ENCODE assay signal across 33 cellular contexts in genomic region chr10:113689057-113689456, GRCh38. TPM values are rescaled to one million over a fixed set of nuclear protein-coding genes. Genes with fewer than 3 reads are reported as not detected.
DNase-seq lines count a peak whose midpoint lies in the region; ATAC-seq, FAIRE-seq and TF ChIP-seq lines count a peak whose summit lies in the region.
"Had no signal": no experiment of that assay in that cellular context is flagged by ENCODE, and none has a peak within 500 bp of the region (broad histone marks: within the 10 kb centered on the region; RNA-seq: fewer than 3 reads in every experiment).

No MANE protein-coding gene starts in this region.

- peaks cover 64% of the 10 kb centered on the region for H3K36me3 Mint-ChIP-seq in activated naive CD4-positive, alpha-beta T cell treated with anti-CD3 and anti-CD28 coated beads, Interleukin-2, amount 50 U/mL, for 24 hours
- peaks cover 92% of the 10 kb centered on the region for H3K36me3 Mint-ChIP-seq in activated naive CD8-positive, alpha-beta T cell treated with anti-CD3 and anti-CD28 coated beads for 36 hours
- peaks cover 94% of the 10 kb centered on the region for H3K36me3 Mint-ChIP-seq in stimulated activated memory B cell treated with anti-CD40 and anti-IgM and Interleukin-4, amounts not matched to agents 10 μg/mL and 1 μg/mL and 100 μg/mL, for 72 hours

- peak; percentile 64 for FAIRE-seq in small intestine (lab: Jason Lieb, UNC)
- FAIRE-seq: D721Med had no signal

- no peak overlapping the region for H2AFZ ChIP-seq in Loucy (ENCODE audit: low read length)
- H2AFZ ChIP-seq: hepatocyte had no signal

- no peaks in the 10 kb centered on the region for H3K4me1 ChIP-seq in Loucy (ENCODE audit: insufficient read depth, low read length, poor library complexity, severe bottlenecking)
- H3K4me1 ChIP-seq in small intestine (ENCODE audit: control insufficient read depth in 2 of 2, insufficient read depth in 1 of 2, low read depth in 1 of 2, low read length in 1 of 2) = peaks cover 0 to 9% of the 10 kb centered on the region in 2 donors
- H3K4me1 ChIP-seq: adrenal gland, esophagus squamous epithelium, left ventricle myocardium inferior, tibial nerve had no signal

- no peak overlapping the region for H3K27ac Mint-ChIP-seq in activated naive CD4-positive, alpha-beta T cell treated with anti-CD3 and anti-CD28 coated beads, Interleukin-2, amount 50 U/mL, for 24 hours
- peak overlapping the region; percentile 14 for H3K27ac Mint-ChIP-seq in activated naive CD8-positive, alpha-beta T cell treated with anti-CD3 and anti-CD28 coated beads for 36 hours
- no peak overlapping the region for H3K27ac Mint-ChIP-seq in stimulated activated memory B cell treated with anti-CD40 and anti-IgM and Interleukin-4, amounts not matched to agents 10 μg/mL and 1 μg/mL and 100 μg/mL, for 72 hours
- H3K27ac Mint-ChIP-seq: mesothelial cell of epicardium, WTC11 had no signal

- H3K4me3 Mint-ChIP-seq in activated naive CD4-positive, alpha-beta T cell treated with anti-CD3 and anti-CD28 coated beads, Interleukin-2, amount 50 U/mL, for 24 hours = peak overlapping the region; percentile 19
- no peak overlapping the region for H3K4me3 Mint-ChIP-seq in activated naive CD8-positive, alpha-beta T cell treated with anti-CD3 and anti-CD28 coated beads for 36 hours
- H3K4me3 Mint-ChIP-seq in stimulated activated memory B cell treated with anti-CD40 and anti-IgM and Interleukin-4, amounts not matched to agents 10 μg/mL and 1 μg/mL and 100 μg/mL, for 72 hours = no peak overlapping the region
- H3K4me3 Mint-ChIP-seq: mesothelial cell of epicardium, WTC11 had no signal

- H3K9me3 ChIP-seq in Loucy (ENCODE audit: insufficient read depth, low read depth, low read length) = peaks cover 25% of the 10 kb centered on the region; the same call in 1 of the 2 replicates
- no peaks in the 10 kb centered on the region for H3K9me3 ChIP-seq in small intestine (ENCODE audit: control insufficient read depth, low read depth)

- peak overlapping the region in 1 of 2 donors; percentile 41 for H3K27ac ChIP-seq in small intestine (ENCODE audit: low read depth in 1 of 2, low read length in 1 of 2)
- H3K27ac ChIP-seq: adrenal gland, brain microvascular endothelial cell, coronary artery, esophagus squamous epithelium, gastrocnemius medialis, hepatocyte, left ventricle myocardium inferior, ovary, stomach, tibial nerve had no signal

- H3K4me2 ChIP-seq in Loucy (ENCODE audit: low read depth, low read length, poor library complexity, severe bottlenecking) = peak overlapping the region; percentile 25
- H3K4me2 ChIP-seq: hepatocyte had no signal

- TF ChIP-seq CTCF in Loucy (conservative IDR thresholded peaks at IDR 0.05; ENCODE audit: low read length) = no peak

- H3K4me3 ChIP-seq in Loucy (ENCODE audit: low read length, poor library complexity, severe bottlenecking) = no peak overlapping the region
- H3K4me3 ChIP-seq in small intestine (ENCODE audit: low read depth in 1 of 2, low read length in 2 of 2) = no peak overlapping the region
- H3K4me3 ChIP-seq: adrenal gland, coronary artery, esophagus squamous epithelium, gastrocnemius medialis, hepatocyte, left ventricle myocardium inferior, ovary, stomach, tibial nerve had no signal

- no peak for DNase-seq in activated naive CD4-positive, alpha-beta T cell treated with anti-CD3 and anti-CD28 coated beads, Interleukin-2, amount 50 U/mL, for 16 hours
- no peak for DNase-seq in activated naive CD8-positive, alpha-beta T cell treated with anti-CD3 and anti-CD28 coated beads for 36 hours
- peak; percentile 27 for DNase-seq in small intestine
- DNase-seq in left colon = no peak
- DNase-seq: adrenal gland; brain microvascular endothelial cell; C1 segment of cervical spinal cord; esophagus squamous epithelium; gastrocnemius medialis; left ventricle myocardium inferior; naive thymus-derived CD8-positive, alpha-beta T cell; NCI-H1417 treated with DMSO at 0.1 percent for 48 hours; NCI-H2107; NCI-H446; NCI-H82; ovary; right cardiac atrium; stimulated activated CD4-positive, alpha-beta T cell treated with anti-CD3 and anti-CD28 coated beads, Interleukin-4, amount 100 ng/mL, for 24 hours; stomach; T1000 had no signal

- H3K27me3 ChIP-seq in Loucy (ENCODE audit: insufficient read depth, low read length, poor library complexity, severe bottlenecking) (no peaks in the 10 kb centered on the region), small intestine (ENCODE audit: control insufficient read depth in 2 of 2, insufficient read depth in 2 of 2, low read length in 2 of 2) (no peaks in the 10 kb centered on the region)
- H3K27me3 ChIP-seq: adrenal gland, brain microvascular endothelial cell, esophagus squamous epithelium, gastrocnemius medialis, hepatocyte, ovary, stomach, tibial nerve had no signal

- H3K27me3 Mint-ChIP-seq in activated naive CD4-positive, alpha-beta T cell treated with anti-CD3 and anti-CD28 coated beads, Interleukin-2, amount 50 U/mL, for 24 hours = no peaks in the 10 kb centered on the region
- no peaks in the 10 kb centered on the region for H3K27me3 Mint-ChIP-seq in activated naive CD8-positive, alpha-beta T cell treated with anti-CD3 and anti-CD28 coated beads for 36 hours
- no peaks in the 10 kb centered on the region for H3K27me3 Mint-ChIP-seq in stimulated activated memory B cell treated with anti-CD40 and anti-IgM and Interleukin-4, amounts not matched to agents 10 μg/mL and 1 μg/mL and 100 μg/mL, for 72 hours
- H3K27me3 Mint-ChIP-seq: naive thymus-derived CD8-positive, alpha-beta T cell had no signal

- no peaks in the 10 kb centered on the region for H3K9me2 ChIP-seq in Loucy (replicated peaks; ENCODE audit: low read depth, low read length)

- no peak overlapping the region for H3K9ac ChIP-seq in Loucy (ENCODE audit: low read depth, low read length, poor library complexity, severe bottlenecking)

- peaks cover 32% of the 10 kb centered on the region for H3K9me3 Mint-ChIP-seq in activated naive CD4-positive, alpha-beta T cell treated with anti-CD3 and anti-CD28 coated beads, Interleukin-2, amount 50 U/mL, for 24 hours
- H3K9me3 Mint-ChIP-seq in activated naive CD8-positive, alpha-beta T cell treated with anti-CD3 and anti-CD28 coated beads for 36 hours = peaks cover 57% of the 10 kb centered on the region
- peaks cover 35% of the 10 kb centered on the region for H3K9me3 Mint-ChIP-seq in stimulated activated memory B cell treated with anti-CD40 and anti-IgM and Interleukin-4, amounts not matched to agents 10 μg/mL and 1 μg/mL and 100 μg/mL, for 72 hours

- H4K20me1 ChIP-seq in Loucy (ENCODE audit: insufficient read depth, low read length, poor library complexity, severe bottlenecking) = no peaks in the 10 kb centered on the region

- peaks cover 92% of the 10 kb centered on the region for H3K79me2 ChIP-seq in Loucy (ENCODE audit: insufficient read depth, low read length)

- H3F3A ChIP-seq in Loucy (ENCODE audit: low read depth) = no peaks in the 10 kb centered on the region

- ATAC-seq in left colon (no peak), GM21526 (IDR thresholded peaks at IDR 0.05; ENCODE audit: low FRiP score, unreplicated experiment) (no peak)
- ATAC-seq in stimulated activated memory B cell treated with anti-CD40 and anti-IgM and Interleukin-4, amounts not matched to agents 10 μg/mL and 1 μg/mL and 100 μg/mL, for 72 hours = no peak
- ATAC-seq: gastrocnemius medialis; naive thymus-derived CD8-positive, alpha-beta T cell; right cardiac atrium; SK-N-SH treated with all-trans-retinoic acid at 6 μM for 48 hours; WTC11 had no signal

- intact Hi-C loops in left colon (cut with DNase I, micrococcal nuclease) = no loop called here

- WGBS in small intestine, 3 donors = 50 to 78% (median 71%) methylated on average over 1 of the region's 1 CpG

- H3K4me1 Mint-ChIP-seq in activated naive CD4-positive, alpha-beta T cell treated with anti-CD3 and anti-CD28 coated beads, Interleukin-2, amount 50 U/mL, for 24 hours = peaks cover 37% of the 10 kb centered on the region
- peaks cover 33% of the 10 kb centered on the region for H3K4me1 Mint-ChIP-seq in activated naive CD8-positive, alpha-beta T cell treated with anti-CD3 and anti-CD28 coated beads for 36 hours
- H3K4me1 Mint-ChIP-seq in stimulated activated memory B cell treated with anti-CD40 and anti-IgM and Interleukin-4, amounts not matched to agents 10 μg/mL and 1 μg/mL and 100 μg/mL, for 72 hours = peaks cover 41% of the 10 kb centered on the region
- H3K4me1 Mint-ChIP-seq: mesothelial cell of epicardium had no signal

- peaks cover 31% of the 10 kb centered on the region for H3K36me3 ChIP-seq in Loucy (ENCODE audit: insufficient read depth, low read length)
- H3K36me3 ChIP-seq in small intestine (ENCODE audit: control insufficient read depth in 2 of 2, insufficient read depth in 2 of 2, low read length in 2 of 2) = peaks cover 3 to 5% of the 10 kb centered on the region in 2 donors
- H3K36me3 ChIP-seq: adrenal gland, ovary had no signal

RNA-seq across cellular contexts. Expression of gene CASP7, which starts 9.3 kb away (rescaled TPM):
- total RNA-seq in activated naive CD8-positive, alpha-beta T cell treated with anti-CD3 and anti-CD28 coated beads for 36 hours = 10 to 100 TPM; 37.1 to 38.6 TPM
- 100 to 1,000 TPM in 1 of 3 donors, 10 to 100 TPM in 2; 50.2 to 139 (median 99.4) TPM for polyA plus RNA-seq in small intestine
- 100 to 1,000 TPM; 177 to 205 TPM for total RNA-seq in left colon

RNA-seq across cellular contexts. Expression of gene NRAP, which starts 25.2 kb away (rescaled TPM):
- not detected for total RNA-seq in activated naive CD8-positive, alpha-beta T cell treated with anti-CD3 and anti-CD28 coated beads for 36 hours
- polyA plus RNA-seq in small intestine = 1 to 10 TPM in 1 of 3 donors, under 1 TPM in 2; 0.03 to 2.2 (median 0.22) TPM
- under 1 TPM; 0.49 to 0.64 TPM for total RNA-seq in left colon
- total RNA-seq: hepatocyte; mesothelial cell of epicardium; naive thymus-derived CD8-positive, alpha-beta T cell; OCI-LY7; WTC11 had no signal
- polyA plus RNA-seq: AG04450; naive thymus-derived CD8-positive, alpha-beta T cell had no signal

Comparison
In these comparisons a context has a peak if more than half of its experiments do, and no peak if none do; other contexts are left out.
1. RNA of gene CASP7, which starts 9.3 kb away (total RNA-seq): 177 to 205 TPM in left colon; 37.1 to 38.6 TPM in activated naive CD8-positive, alpha-beta T cell treated with anti-CD3 and anti-CD28 coated beads for 36 hours; every median in the first group is over 4 times any median in the second.